ENCODE assay signal across 3 cellular contexts in the genomic region with DNA sequence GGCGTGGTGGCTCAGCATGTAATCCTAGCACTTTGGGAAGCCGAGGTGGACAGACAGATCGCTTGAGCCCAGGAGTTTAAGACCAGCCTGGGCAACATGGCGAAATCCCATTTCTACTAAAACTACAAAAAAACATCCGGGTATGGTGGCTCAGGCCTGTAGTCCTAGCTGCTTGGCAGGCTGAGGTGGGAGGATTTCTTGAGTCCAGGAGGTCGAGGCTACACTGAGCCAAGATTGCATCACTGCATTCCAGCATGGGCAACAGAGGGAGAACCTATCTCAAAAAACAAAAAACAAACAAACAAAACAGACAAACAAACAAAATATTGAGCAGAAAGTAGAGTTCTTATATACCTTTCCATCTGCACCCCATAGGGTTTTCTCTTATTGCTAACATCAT.
TF ChIP-seq lines count a peak whose summit lies in the region.

No MANE protein-coding gene starts in this region.

TF ChIP-seq in IMR-90, 13 proteins besides CTCF, POLR2A, EP300 and RAD21:
- TF ChIP-seq MAFK (IDR thresholded peaks at IDR 0.05; ENCODE audit: low read depth, low read length): no peak
- TF ChIP-seq CEBPB (IDR thresholded peaks at IDR 0.05; ENCODE audit: low read depth, low read length): 0 out of 2 replicates have a peak, but pooled peaks have one; percentile 5
- TF ChIP-seq SMC3 (IDR thresholded peaks at IDR 0.05; ENCODE audit: low read depth, low read length): no peak

TF ChIP-seq in K562, 482 proteins besides CTCF, POLR2A, EP300 and RAD21:
- TF ChIP-seq, protein P1, sequence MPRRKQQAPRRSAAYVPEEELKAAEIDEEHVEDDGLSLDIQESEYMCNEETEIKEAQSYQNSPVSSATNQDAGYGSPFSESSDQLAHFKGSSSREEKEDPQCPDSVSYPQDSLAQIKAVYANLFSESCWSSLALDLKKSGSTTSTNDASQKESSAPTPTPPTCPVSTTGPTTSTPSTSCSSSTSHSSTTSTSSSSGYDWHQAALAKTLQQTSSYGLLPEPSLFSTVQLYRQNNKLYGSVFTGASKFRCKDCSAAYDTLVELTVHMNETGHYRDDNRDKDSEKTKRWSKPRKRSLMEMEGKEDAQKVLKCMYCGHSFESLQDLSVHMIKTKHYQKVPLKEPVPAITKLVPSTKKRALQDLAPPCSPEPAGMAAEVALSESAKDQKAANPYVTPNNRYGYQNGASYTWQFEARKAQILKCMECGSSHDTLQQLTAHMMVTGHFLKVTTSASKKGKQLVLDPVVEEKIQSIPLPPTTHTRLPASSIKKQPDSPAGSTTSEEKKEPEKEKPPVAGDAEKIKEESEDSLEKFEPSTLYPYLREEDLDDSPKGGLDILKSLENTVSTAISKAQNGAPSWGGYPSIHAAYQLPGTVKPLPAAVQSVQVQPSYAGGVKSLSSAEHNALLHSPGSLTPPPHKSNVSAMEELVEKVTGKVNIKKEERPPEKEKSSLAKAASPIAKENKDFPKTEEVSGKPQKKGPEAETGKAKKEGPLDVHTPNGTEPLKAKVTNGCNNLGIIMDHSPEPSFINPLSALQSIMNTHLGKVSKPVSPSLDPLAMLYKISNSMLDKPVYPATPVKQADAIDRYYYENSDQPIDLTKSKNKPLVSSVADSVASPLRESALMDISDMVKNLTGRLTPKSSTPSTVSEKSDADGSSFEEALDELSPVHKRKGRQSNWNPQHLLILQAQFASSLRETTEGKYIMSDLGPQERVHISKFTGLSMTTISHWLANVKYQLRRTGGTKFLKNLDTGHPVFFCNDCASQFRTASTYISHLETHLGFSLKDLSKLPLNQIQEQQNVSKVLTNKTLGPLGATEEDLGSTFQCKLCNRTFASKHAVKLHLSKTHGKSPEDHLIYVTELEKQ (CRISPR knock-in tag; IDR thresholded peaks at IDR 0.05): no peak
- TF ChIP-seq ZNF165 (CRISPR knock-in tag; IDR thresholded peaks at IDR 0.05; ENCODE audit: borderline replicate concordance) (no peak), C11orf30 (IDR thresholded peaks at IDR 0.05; ENCODE audit: low read depth) (no peak)
- TF ChIP-seq, protein P2, sequence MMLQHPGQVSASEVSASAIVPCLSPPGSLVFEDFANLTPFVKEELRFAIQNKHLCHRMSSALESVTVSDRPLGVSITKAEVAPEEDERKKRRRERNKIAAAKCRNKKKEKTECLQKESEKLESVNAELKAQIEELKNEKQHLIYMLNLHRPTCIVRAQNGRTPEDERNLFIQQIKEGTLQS (IDR thresholded peaks at IDR 0.05): peak; percentile 63; the same call in 1 of the 2 replicates
- TF ChIP-seq, protein P2 (CRISPR knock-in tag; conservative IDR thresholded peaks at IDR 0.05): no peak

TF ChIP-seq in HepG2, 621 proteins besides CTCF, POLR2A, EP300 and RAD21 (continues in another document):
- peak; percentile 8; the same call in 1 of the 2 replicates for TF ChIP-seq ZNF292 (CRISPR knock-in tag; IDR thresholded peaks at IDR 0.05; ENCODE audit: borderline replicate concordance, low read depth)
- TF ChIP-seq TSC22D2 (CRISPR knock-in tag; IDR thresholded peaks at IDR 0.05; ENCODE audit: borderline replicate concordance): no peak
- no peak for TF ChIP-seq SIN3A (IDR thresholded peaks at IDR 0.05; ENCODE audit: borderline replicate concordance, low read depth, low read length)
- no peak for TF ChIP-seq SSRP1 (CRISPR knock-in tag; IDR thresholded peaks at IDR 0.05)
- TF ChIP-seq CEBPB (IDR thresholded peaks at IDR 0.05; ENCODE audit: borderline replicate concordance, low read depth, low read length): peak; percentile 86
- no peak for TF ChIP-seq ZNF143 (CRISPR knock-in tag; IDR thresholded peaks at IDR 0.05)
- TF ChIP-seq FOXP1 (IDR thresholded peaks at IDR 0.05): 0 out of 2 replicates have a peak, but pooled peaks have one; percentile 36
- TF ChIP-seq FOXP1 (CRISPR knock-in tag; IDR thresholded peaks at IDR 0.05): peak; percentile 78
- TF ChIP-seq POGZ (CRISPR knock-in tag; IDR thresholded peaks at IDR 0.05): peak; percentile 49; the same call in 1 of the 2 replicates
- TF ChIP-seq GATAD2A (CRISPR knock-in tag; IDR thresholded peaks at IDR 0.05): peak; percentile 52; the same call in 1 of the 2 replicates
- TF ChIP-seq ARID5B (CRISPR knock-in tag; IDR thresholded peaks at IDR 0.05): peak; percentile 22; the same call in 1 of the 2 replicates
- peak; percentile 61 for TF ChIP-seq ZMYM4 (CRISPR knock-in tag; IDR thresholded peaks at IDR 0.05)
- TF ChIP-seq PAXIP1 (CRISPR knock-in tag; conservative IDR thresholded peaks at IDR 0.05): peak; percentile 11; the same call in 1 of the 2 replicates
- TF ChIP-seq KDM5B (CRISPR knock-in tag; IDR thresholded peaks at IDR 0.05; ENCODE audit: borderline replicate concordance): 0 out of 2 replicates have a peak, but pooled peaks have one; percentile 8
- TF ChIP-seq ZNF552 (CRISPR knock-in tag; IDR thresholded peaks at IDR 0.05; ENCODE audit: borderline replicate concordance): no peak
- peak; percentile 88 for TF ChIP-seq FOXP4 (CRISPR knock-in tag; IDR thresholded peaks at IDR 0.05)
- TF ChIP-seq, protein P3, sequence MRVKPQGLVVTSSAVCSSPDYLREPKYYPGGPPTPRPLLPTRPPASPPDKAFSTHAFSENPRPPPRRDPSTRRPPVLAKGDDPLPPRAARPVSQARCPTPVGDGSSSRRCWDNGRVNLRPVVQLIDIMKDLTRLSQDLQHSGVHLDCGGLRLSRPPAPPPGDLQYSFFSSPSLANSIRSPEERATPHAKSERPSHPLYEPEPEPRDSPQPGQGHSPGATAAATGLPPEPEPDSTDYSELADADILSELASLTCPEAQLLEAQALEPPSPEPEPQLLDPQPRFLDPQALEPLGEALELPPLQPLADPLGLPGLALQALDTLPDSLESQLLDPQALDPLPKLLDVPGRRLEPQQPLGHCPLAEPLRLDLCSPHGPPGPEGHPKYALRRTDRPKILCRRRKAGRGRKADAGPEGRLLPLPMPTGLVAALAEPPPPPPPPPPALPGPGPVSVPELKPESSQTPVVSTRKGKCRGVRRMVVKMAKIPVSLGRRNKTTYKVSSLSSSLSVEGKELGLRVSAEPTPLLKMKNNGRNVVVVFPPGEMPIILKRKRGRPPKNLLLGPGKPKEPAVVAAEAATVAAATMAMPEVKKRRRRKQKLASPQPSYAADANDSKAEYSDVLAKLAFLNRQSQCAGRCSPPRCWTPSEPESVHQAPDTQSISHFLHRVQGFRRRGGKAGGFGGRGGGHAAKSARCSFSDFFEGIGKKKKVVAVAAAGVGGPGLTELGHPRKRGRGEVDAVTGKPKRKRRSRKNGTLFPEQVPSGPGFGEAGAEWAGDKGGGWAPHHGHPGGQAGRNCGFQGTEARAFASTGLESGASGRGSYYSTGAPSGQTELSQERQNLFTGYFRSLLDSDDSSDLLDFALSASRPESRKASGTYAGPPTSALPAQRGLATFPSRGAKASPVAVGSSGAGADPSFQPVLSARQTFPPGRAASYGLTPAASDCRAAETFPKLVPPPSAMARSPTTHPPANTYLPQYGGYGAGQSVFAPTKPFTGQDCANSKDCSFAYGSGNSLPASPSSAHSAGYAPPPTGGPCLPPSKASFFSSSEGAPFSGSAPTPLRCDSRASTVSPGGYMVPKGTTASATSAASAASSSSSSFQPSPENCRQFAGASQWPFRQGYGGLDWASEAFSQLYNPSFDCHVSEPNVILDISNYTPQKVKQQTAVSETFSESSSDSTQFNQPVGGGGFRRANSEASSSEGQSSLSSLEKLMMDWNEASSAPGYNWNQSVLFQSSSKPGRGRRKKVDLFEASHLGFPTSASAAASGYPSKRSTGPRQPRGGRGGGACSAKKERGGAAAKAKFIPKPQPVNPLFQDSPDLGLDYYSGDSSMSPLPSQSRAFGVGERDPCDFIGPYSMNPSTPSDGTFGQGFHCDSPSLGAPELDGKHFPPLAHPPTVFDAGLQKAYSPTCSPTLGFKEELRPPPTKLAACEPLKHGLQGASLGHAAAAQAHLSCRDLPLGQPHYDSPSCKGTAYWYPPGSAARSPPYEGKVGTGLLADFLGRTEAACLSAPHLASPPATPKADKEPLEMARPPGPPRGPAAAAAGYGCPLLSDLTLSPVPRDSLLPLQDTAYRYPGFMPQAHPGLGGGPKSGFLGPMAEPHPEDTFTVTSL (CRISPR knock-in tag; IDR thresholded peaks at IDR 0.05; ENCODE audit: borderline replicate concordance): no peak
- TF ChIP-seq TEAD3 (CRISPR knock-in tag; optimal IDR thresholded peaks at IDR 0.05; ENCODE audit: borderline replicate concordance): peak; percentile 90
- no peak for TF ChIP-seq ATF7-NPFF (CRISPR knock-in tag; IDR thresholded peaks at IDR 0.05; ENCODE audit: low read depth)
- TF ChIP-seq ATF2 (CRISPR knock-in tag; IDR thresholded peaks at IDR 0.05): peak; percentile 39; the same call in 1 of the 2 replicates
- peak; percentile 62; the same call in 1 of the 2 replicates for TF ChIP-seq ATF7 (IDR thresholded peaks at IDR 0.05)
- TF ChIP-seq ATF7 (CRISPR knock-in tag; IDR thresholded peaks at IDR 0.05): no peak
- TF ChIP-seq ZNF644 (CRISPR knock-in tag; IDR thresholded peaks at IDR 0.05; ENCODE audit: low read depth): peak; percentile 54; the same call in 1 of the 2 replicates
- TF ChIP-seq HNF4A (CRISPR knock-in tag; IDR thresholded peaks at IDR 0.05): peak; percentile 59
- 0 out of 2 replicates have a peak, but pooled peaks have one; percentile 35 for TF ChIP-seq ZFY (CRISPR knock-in tag; IDR thresholded peaks at IDR 0.05)
